In the genomic region with DNA sequence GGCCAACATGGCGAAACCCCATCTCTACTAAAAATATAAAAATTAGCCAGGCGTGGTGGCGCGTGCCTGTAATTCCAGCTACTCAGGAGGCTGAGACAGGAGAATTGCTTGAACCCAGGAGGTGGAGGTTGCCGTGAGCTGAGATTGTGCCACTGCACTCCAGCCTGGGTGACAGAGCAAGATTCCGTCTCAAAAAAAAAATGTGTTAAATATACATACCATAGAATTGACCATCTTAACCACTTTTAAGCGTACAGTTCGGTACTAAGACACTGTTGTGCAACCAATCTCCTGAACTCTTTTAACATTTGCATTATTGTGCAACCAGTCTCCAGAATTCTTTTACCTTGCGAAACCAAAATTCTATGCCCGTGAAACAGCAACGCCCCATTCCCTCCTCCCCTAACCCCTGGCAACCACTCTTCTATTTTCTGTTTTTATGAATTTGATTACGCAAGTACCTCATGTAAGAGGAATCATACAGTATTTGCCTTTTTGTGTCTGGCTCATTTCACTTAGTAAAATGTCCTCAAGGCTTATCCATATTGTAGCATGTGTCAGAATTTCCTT, we compare ENCODE assay signal across 8 cellular contexts. TPM values are rescaled to one million over a fixed set of nuclear protein-coding genes. Genes with fewer than 3 reads are reported as not detected.
DNase-seq lines count a peak whose midpoint lies in the region; ATAC-seq, FAIRE-seq and TF ChIP-seq lines count a peak whose summit lies in the region.
"Not testable (repeated sequence)": the region's sequence is repeated elsewhere in the genome, so short reads cannot be mapped to it uniquely, and the experiment has no call there.

No MANE protein-coding gene starts in this region.

- H3K27ac Mint-ChIP-seq in natural killer cell, result peak overlapping the region in 1 of 2 donors; percentile 47

- H4K20me1 ChIP-seq in endothelial cell of umbilical vein (replicated peaks; ENCODE audit: control insufficient read depth, extremely low read depth, insufficient read depth, low read length), result not testable (repeated sequence)

- not testable (repeated sequence) for H3K4me3 ChIP-seq in adrenal gland; endothelial cell of umbilical vein (replicated peaks in 1 of 3; ENCODE audit: insufficient read depth in 1 of 3, low read depth in 1 of 3, low read length in 3 of 3); right atrium auricular region
- H3K4me3 ChIP-seq in suprapubic skin, result peak overlapping the region; percentile 30

- POLR2A ChIA-PET in endothelial cell of umbilical vein (lab: Charles Lee), result not testable (repeated sequence)

- peak overlapping the region; percentile 84 to 97 (median 87) for H3K27ac ChIP-seq in adrenal gland
- H3K27ac ChIP-seq in endothelial cell of umbilical vein (ENCODE audit: insufficient read depth, low read depth, low read length), result not testable (repeated sequence)
- H3K27ac ChIP-seq in right atrium auricular region, result peak overlapping the region; percentile 9 to 64
- H3K27ac ChIP-seq in suprapubic skin, result peak overlapping the region; percentile 94

- H2AFZ ChIP-seq in endothelial cell of umbilical vein (ENCODE audit: low read depth, low read length), result not testable (repeated sequence)

- DNase-seq in AG20443 (ENCODE audit: low spot score) (peak; percentile 76), HT-29 (ENCODE audit: low spot score) (peak; percentile 77), NOMO-1 treated with dmso at 0.1 percent for 144 hours (lab: John Stamatoyannopoulos, UW; ENCODE audit: unreplicated experiment) (peak; percentile 93), adrenal gland (peak in 6 of 7 donors; percentile 76 to 89 (median 84)), endothelial cell of umbilical vein (ENCODE audit: low read depth, low spot score) (peak; percentile 38), right atrium auricular region (ENCODE audit: low spot score) (peak; percentile 79), suprapubic skin (ENCODE audit: low spot score in 2 of 2) (peak in 1 of 2 donors; percentile 78)
- not testable (repeated sequence) for DNase-seq in natural killer cell

- not testable (repeated sequence) for H3K79me2 ChIP-seq in endothelial cell of umbilical vein (ENCODE audit: control insufficient read depth, insufficient read depth, low read length)

- dilution Hi-C loops in endothelial cell of umbilical vein (cut with MboI; ENCODE audit: extremely low pct_ligation_motif_present, low sequenced_read_pairs), result not testable (repeated sequence)

- TF ChIP-seq EP300 in suprapubic skin (IDR thresholded peaks at IDR 0.05), result not testable (repeated sequence)

- not testable (repeated sequence) for H3K4me2 ChIP-seq in endothelial cell of umbilical vein (ENCODE audit: insufficient read depth, low read length)

- H3K9me1 ChIP-seq in endothelial cell of umbilical vein (replicated peaks; ENCODE audit: control insufficient read depth, extremely low read depth, insufficient read depth, low read length), result not testable (repeated sequence)

- CTCF ChIA-PET in endothelial cell of umbilical vein (lab: Charles Lee), result interaction anchor here (0.9 to 1.3 kb wide), 2 partner anchors 14 to 356 kb away, joined by 3 to 5 read pairs; no protein-coding TSS in a partner anchor

- not testable (repeated sequence) for H3K9ac ChIP-seq in endothelial cell of umbilical vein (replicated peaks; ENCODE audit: extremely low read depth, insufficient read depth, low read length)

- ATAC-seq in natural killer cell, result peak; percentile 34 to 63 (median 45)

- H3K4me1 ChIP-seq in adrenal gland (replicated peaks in 1 of 2) (peaks cover 52 to 67% of the 10 kb centered on the region in 2 donors), endothelial cell of umbilical vein (ENCODE audit: control insufficient read depth, extremely low read depth, insufficient read depth, low read length) (peaks cover 48% of the 10 kb centered on the region), right atrium auricular region (peaks cover 0 to 53% of the 10 kb centered on the region in 2 donors), suprapubic skin (peaks cover 78% of the 10 kb centered on the region)

- H3K27me3 Mint-ChIP-seq in natural killer cell (ENCODE audit: low read depth in 2 of 2), result not testable (repeated sequence)

- TF ChIP-seq POLR2A in adrenal gland (IDR thresholded peaks at IDR 0.05), result peak in 1 of 2 donors; percentile 33
- not testable (repeated sequence) for TF ChIP-seq POLR2A in endothelial cell of umbilical vein (IDR thresholded peaks at IDR 0.05; ENCODE audit: low read depth, low read length); suprapubic skin (IDR thresholded peaks at IDR 0.05)

- not testable (repeated sequence) for TF ChIP-seq CTCF in adrenal gland (IDR thresholded peaks at IDR 0.05); endothelial cell of umbilical vein (IDR thresholded peaks at IDR 0.05; ENCODE audit: extremely low read depth in 1 of 2, insufficient read depth in 1 of 2, low read depth in 1 of 2, low read length in 2 of 2); right atrium auricular region (IDR thresholded peaks at IDR 0.05); natural killer cell (IDR thresholded peaks at IDR 0.05); suprapubic skin (IDR thresholded peaks at IDR 0.05)

- H3K4me3 Mint-ChIP-seq in natural killer cell, result peak overlapping the region; percentile 17

- H3K4me1 Mint-ChIP-seq in natural killer cell, result peaks cover 7 to 23% of the 10 kb centered on the region in 2 donors

- H3K36me3 ChIP-seq in adrenal gland (replicated peaks in 1 of 2); endothelial cell of umbilical vein (ENCODE audit: control insufficient read depth in 2 of 2, extremely low read depth in 1 of 2, insufficient read depth in 2 of 2, low read length in 2 of 2); right atrium auricular region; suprapubic skin: not testable (repeated sequence)

- not testable (repeated sequence) for H3K9me3 Mint-ChIP-seq in natural killer cell

- H3K36me3 Mint-ChIP-seq in natural killer cell, result not testable (repeated sequence)

- intact Hi-C loops in adrenal gland (cut with DNase I); endothelial cell of umbilical vein (cut with micrococcal nuclease); natural killer cell (cut with micrococcal nuclease): not testable (repeated sequence)

- 46 to 56% (median 47%) methylated on average over 12 of the region's 12 CpGs for WGBS in adrenal gland, 4 donors
- 43% methylated on average over 12 of the region's 12 CpGs for WGBS in suprapubic skin

- FAIRE-seq in endothelial cell of umbilical vein (lab: Jason Lieb, UNC), result not testable (repeated sequence)

- H3K9me3 ChIP-seq in adrenal gland (replicated peaks in 1 of 3); endothelial cell of umbilical vein (replicated peaks; ENCODE audit: control insufficient read depth, insufficient read depth, low read length); right atrium auricular region; suprapubic skin: not testable (repeated sequence)

- not testable (repeated sequence) for H3K27me3 ChIP-seq in adrenal gland; endothelial cell of umbilical vein (ENCODE audit: control insufficient read depth in 2 of 2, insufficient read depth in 2 of 2, low read length in 2 of 2); right atrium auricular region; suprapubic skin

- BruUV-seq in endothelial cell of umbilical vein (replicated peaks; lab: Mats Ljungman, UMichigan), result not testable (repeated sequence)

RNA-seq across cellular contexts. Expression of gene TTC7A, which starts 26.1 kb away (rescaled TPM):
- total RNA-seq in HT-29 (2014; rRNA removed; shearing (Covaris generic)), result 21.2 and 23.5 TPM in 2 replicates
- 10 to 100 TPM; 30.6 to 87.4 (median 57.8) TPM for total RNA-seq in adrenal gland
- 10 to 100 TPM; 24.6 to 59.4 (median 31.9) TPM for polyA plus RNA-seq in adrenal gland
- 11.9 and 13.6 TPM in 2 replicates for total RNA-seq in endothelial cell of umbilical vein
- 8.0 and 8.2 TPM in 2 replicates for polyA plus RNA-seq in endothelial cell of umbilical vein
- polyA plus RNA-seq in endothelial cell of umbilical vein (2011; cell fraction: cytosol; rRNA removed), result 6.2 and 7.0 TPM in 2 replicates
- polyA plus RNA-seq in endothelial cell of umbilical vein (2011; cell fraction: nucleus; rRNA removed), result 43.6 and 46.2 TPM in 2 replicates
- polyA plus RNA-seq in endothelial cell of umbilical vein (2012), result 8.0 and 11.1 TPM in 2 replicates
- polyA minus RNA-seq in endothelial cell of umbilical vein, result 8.2 and 13.2 TPM in 2 replicates
- 12.2 TPM for polyA minus RNA-seq in endothelial cell of umbilical vein (2011; cell fraction: cytosol; rRNA and poly(A)+ RNA removed)
- polyA minus RNA-seq in endothelial cell of umbilical vein (2011; cell fraction: nucleus; rRNA and poly(A)+ RNA removed), result 14.2 and 15.9 TPM in 2 replicates
- total RNA-seq in right atrium auricular region, result 10 to 100 TPM in 1 of 2 donors, 1 to 10 TPM in 1; 5.8 to 11.2 TPM
- 10 to 100 TPM; 27.2 to 41.4 (median 35.6) TPM for total RNA-seq in natural killer cell
- total RNA-seq in suprapubic skin, result 10 to 100 TPM; 44.1 to 65.1 (median 48.3) TPM

RNA-seq across cellular contexts. Expression of gene MCFD2, which starts 51.5 kb away (rescaled TPM):
- 92.6 and 110 TPM in 2 replicates for total RNA-seq in HT-29 (2014; rRNA removed; shearing (Covaris generic))
- total RNA-seq in adrenal gland, result 100 to 1,000 TPM; 189 to 695 (median 304) TPM
- polyA plus RNA-seq in adrenal gland, result 100 to 1,000 TPM in 1 of 3 donors, 10 to 100 TPM in 2; 29.6 to 515 (median 30.7) TPM
- 138 and 141 TPM in 2 replicates for total RNA-seq in endothelial cell of umbilical vein
- 70.7 and 74.8 TPM in 2 replicates for polyA plus RNA-seq in endothelial cell of umbilical vein
- polyA plus RNA-seq in endothelial cell of umbilical vein (2011; cell fraction: cytosol; rRNA removed), result 80.5 and 82.9 TPM in 2 replicates
- polyA plus RNA-seq in endothelial cell of umbilical vein (2011; cell fraction: nucleus; rRNA removed), result 41.9 and 57.1 TPM in 2 replicates
- 127 and 230 TPM in 2 replicates for polyA plus RNA-seq in endothelial cell of umbilical vein (2012)
- 116 and 130 TPM in 2 replicates for polyA minus RNA-seq in endothelial cell of umbilical vein
- polyA minus RNA-seq in endothelial cell of umbilical vein (2011; cell fraction: cytosol; rRNA and poly(A)+ RNA removed), result 46.8 TPM
- 43.1 and 55.2 TPM in 2 replicates for polyA minus RNA-seq in endothelial cell of umbilical vein (2011; cell fraction: nucleus; rRNA and poly(A)+ RNA removed)
- total RNA-seq in right atrium auricular region, result 10 to 100 TPM; 48.7 to 77.5 TPM
- 10 to 100 TPM; 24.5 to 38.4 (median 34.8) TPM for total RNA-seq in natural killer cell
- 10 to 100 TPM; 40.5 to 42.4 (median 41.6) TPM for total RNA-seq in suprapubic skin
